In the genomic region with DNA sequence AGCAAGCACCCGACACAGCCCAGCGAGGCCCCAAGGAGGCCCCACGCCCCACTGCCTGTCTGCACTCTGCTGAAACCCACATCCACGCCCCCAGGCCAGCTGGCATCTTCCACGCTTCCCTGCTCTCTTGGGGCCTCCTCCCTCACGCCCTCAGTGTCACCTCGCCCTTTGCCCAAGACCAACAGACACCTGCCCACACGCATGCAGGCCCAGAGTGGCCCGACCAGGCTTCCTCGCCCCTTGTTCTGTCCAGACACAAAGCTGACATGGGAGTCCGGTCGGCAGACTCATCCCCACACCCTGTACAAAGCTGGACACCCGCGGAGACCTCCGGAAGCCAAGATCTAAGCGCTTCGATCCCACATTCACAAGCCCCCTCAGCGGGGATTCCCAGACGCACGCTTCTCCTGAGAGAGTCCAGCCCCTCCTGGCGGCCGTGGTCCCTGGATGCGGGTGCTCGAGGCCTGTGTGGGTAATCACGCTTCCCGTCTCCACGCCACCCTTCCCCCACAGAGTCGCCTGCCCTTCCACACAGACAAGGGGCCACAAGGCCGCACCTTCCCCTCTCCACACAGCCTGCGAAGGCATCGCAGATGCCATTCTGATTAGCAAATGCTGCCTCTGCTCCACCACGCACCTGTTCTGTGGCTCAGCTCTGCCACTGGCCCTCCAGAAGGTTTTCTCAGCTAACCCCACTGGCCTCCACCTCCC, we compare ENCODE assay signal across 11 cellular contexts.
DNase-seq lines count a peak whose midpoint lies in the region; ATAC-seq, FAIRE-seq and TF ChIP-seq lines count a peak whose summit lies in the region.
"Had no signal": no experiment of that assay in that cellular context is flagged by ENCODE, and none has a peak within 500 bp of the region (broad histone marks: within the 10 kb centered on the region; RNA-seq: fewer than 3 reads in every experiment).

No MANE protein-coding gene starts in this region.

- no peak for FAIRE-seq in GM12878 (lab: Jason Lieb, UNC)

- H3K79me2 ChIP-seq in GM12878 (ENCODE audit: control insufficient read depth, insufficient read depth, low read length): no peaks in the 10 kb centered on the region; the same call in 1 of the 2 replicates

- peaks cover 0 to 8% of the 10 kb centered on the region in 2 donors for H3K36me3 Mint-ChIP-seq in stimulated activated naive B cell treated with anti-CD40 and anti-IgM and Interleukin-4, amounts not matched to agents 10 μg/mL and 1 μg/mL and 100 μg/mL, for 72 hours

- H3K27me3 ChIP-seq in GM12878 (replicated peaks in 1 of 2; ENCODE audit: control insufficient read depth in 2 of 2, insufficient read depth in 2 of 2, low read length in 1 of 2): no peaks in the 10 kb centered on the region

- H4K20me1 ChIP-seq in GM12878 (ENCODE audit: control insufficient read depth, insufficient read depth): no peaks in the 10 kb centered on the region

- H2AFZ ChIP-seq in GM12878 (ENCODE audit: control insufficient read depth, low read depth, low read length): peak overlapping the region; percentile 18

- H3K4me1 Mint-ChIP-seq in stimulated activated naive B cell treated with anti-CD40 and anti-IgM and Interleukin-4, amounts not matched to agents 10 μg/mL and 1 μg/mL and 100 μg/mL, for 72 hours: peaks cover 36 to 48% of the 10 kb centered on the region in 2 donors

- peak overlapping the region; percentile 90 for H3K27ac Mint-ChIP-seq in stimulated activated naive B cell treated with anti-CD40 and anti-IgM and Interleukin-4, amounts not matched to agents 10 μg/mL and 1 μg/mL and 100 μg/mL, for 72 hours

- TF ChIP-seq CTCF in GM12878 (IDR thresholded peaks at IDR 0.05 in 2 of 3, conservative IDR thresholded peaks at IDR 0.05 in 1 of 3; ENCODE audit: control insufficient read depth in 2 of 3, extremely low read depth in 1 of 3, insufficient read depth in 1 of 3, low read depth in 3 of 3, low read length in 3 of 3): no peak

- peak overlapping the region; percentile 81 for H3K4me2 ChIP-seq in GM12878 (ENCODE audit: control insufficient read depth, insufficient read depth)

- POLR2A ChIA-PET in GM12878 (lab: Charles Lee): no interaction called here

- SMC1A ChIA-PET in GM12878 (lab: Charles Lee; ENCODE audit: uncharacterized antibody, unreplicated experiment): no interaction called here

- no peaks in the 10 kb centered on the region for H3K36me3 ChIP-seq in GM12878 (ENCODE audit: control insufficient read depth in 2 of 2, insufficient read depth in 2 of 2, low read length in 1 of 2)

- H3K27me3 Mint-ChIP-seq in stimulated activated naive B cell treated with anti-CD40 and anti-IgM and Interleukin-4, amounts not matched to agents 10 μg/mL and 1 μg/mL and 100 μg/mL, for 72 hours: no peaks in the 10 kb centered on the region

- no peak for TF ChIP-seq RAD21 in GM12878 (IDR thresholded peaks at IDR 0.05; ENCODE audit: insufficient read depth, low read depth, low read length)

- H3K4me1 ChIP-seq in GM12878 (ENCODE audit: control insufficient read depth, insufficient read depth, low read length): peaks cover 39% of the 10 kb centered on the region

- 1% methylated on average over 32 of the region's 32 CpGs for WGBS in GM12878 (ENCODE audit: insufficient coverage, insufficient replicate concordance, low lambda C conversion rate, missing lambda C conversion rate)

- ATAC-seq in HG03025 (IDR thresholded peaks at IDR 0.05; ENCODE audit: low FRiP score, unreplicated experiment) (peak; percentile 41), GM12878 (peak; percentile 93), GM19324 (IDR thresholded peaks at IDR 0.05; ENCODE audit: low FRiP score, unreplicated experiment) (no peak)
- peak; percentile 92 to 97 for ATAC-seq in stimulated activated naive B cell treated with anti-CD40 and anti-IgM and Interleukin-4, amounts not matched to agents 10 μg/mL and 1 μg/mL and 100 μg/mL, for 72 hours (replicated peaks)

- RAD21 ChIA-PET in GM12878 (lab: Charles Lee; ENCODE audit: unreplicated experiment): no interaction called here

- in situ Hi-C loops in GM12878 (cut with MboI): no loop called here

- intact Hi-C loops in GM12878 (cut with micrococcal nuclease; ENCODE audit: unreplicated experiment): no loop called here

- peak overlapping the region; percentile 51 to 69 for H3K4me3 Mint-ChIP-seq in stimulated activated naive B cell treated with anti-CD40 and anti-IgM and Interleukin-4, amounts not matched to agents 10 μg/mL and 1 μg/mL and 100 μg/mL, for 72 hours

- DNase-seq in DMS 273 (lab: John Stamatoyannopoulos, UW; ENCODE audit: unreplicated experiment) (peak; percentile 40), DMS 273 treated with DMSO at 0.1 percent for 48 hours (lab: John Stamatoyannopoulos, UW) (no peak), GM12878 (ENCODE audit: low read depth, low spot score) (peak; percentile 51), DMS153 treated with DMSO at 0.1 percent for 48 hours (lab: John Stamatoyannopoulos, UW; ENCODE audit: unreplicated experiment) (no peak)
- DNase-seq in stimulated activated naive B cell treated with anti-CD40 and anti-IgM and Interleukin-4, amounts not matched to agents 10 μg/mL and 1 μg/mL and 100 μg/mL, for 72 hours: peak; percentile 74
- no peak for DNase-seq in effector CD8-positive, alpha-beta T cell (lab: John Stamatoyannopoulos, UW)
- DNase-seq: activated T-cell treated with anti-CD3 and anti-CD28 coated beads, Interleukin-2, amount 50 U/mL, for 48 hours; IMR-90 had no signal

- CTCF ChIA-PET in GM12878 (lab: Yijun Ruan, JAX): interaction anchor here (0.9 kb wide), 1 partner anchor 13 kb away, joined by 3 read pairs; no protein-coding TSS in a partner anchor

- no peaks in the 10 kb centered on the region for H3K9me3 ChIP-seq in GM12878 (replicated peaks; ENCODE audit: control insufficient read depth, insufficient read depth, low read length)

- peak; percentile 29; the same call in 1 of the 2 replicates for TF ChIP-seq POLR2A in GM12878 (IDR thresholded peaks at IDR 0.05; ENCODE audit: low read depth, low read length)

- peak overlapping the region; percentile 62 for H3K27ac ChIP-seq in GM12878 (ENCODE audit: control insufficient read depth, insufficient read depth)
- H3K27ac ChIP-seq: 22Rv1 had no signal

- no TSS peak for BruUV-seq in GM12878 (replicated peaks; lab: Mats Ljungman, UMichigan)

- H3K4me3 ChIP-seq in GM12878: peak overlapping the region; percentile 59

- no peak for TF ChIP-seq EP300 in GM12878 (IDR thresholded peaks at IDR 0.05; ENCODE audit: borderline replicate concordance in 1 of 2, control insufficient read depth in 1 of 2, low read depth in 2 of 2, low read length in 2 of 2)

- H3K9me3 Mint-ChIP-seq in stimulated activated naive B cell treated with anti-CD40 and anti-IgM and Interleukin-4, amounts not matched to agents 10 μg/mL and 1 μg/mL and 100 μg/mL, for 72 hours: no peaks in the 10 kb centered on the region

- H3K9ac ChIP-seq in GM12878 (ENCODE audit: control insufficient read depth, insufficient read depth, low read length): peak overlapping the region; percentile 28; the same call in 1 of the 2 replicates

TF ChIP-seq in GM12878, 131 proteins besides CTCF, POLR2A, EP300 and RAD21 (continues in another document):
- TF ChIP-seq CHD4 (IDR thresholded peaks at IDR 0.05) (no peak), CBFB (IDR thresholded peaks at IDR 0.05; ENCODE audit: low read depth) (peak; percentile 40; the same call in 1 of the 2 replicates), SP1 (IDR thresholded peaks at IDR 0.05; ENCODE audit: low read depth, low read length) (peak; percentile 66), ETV6 (conservative IDR thresholded peaks at IDR 0.05 in 1 of 2, IDR thresholded peaks at IDR 0.05 in 1 of 2; ENCODE audit: borderline replicate concordance in 1 of 2, low read depth in 1 of 2) (no peak), IKZF1 (conservative IDR thresholded peaks at IDR 0.05) (peak; percentile 40; the same call in 1 of the 2 replicates), RUNX3 (IDR thresholded peaks at IDR 0.05; ENCODE audit: low read length) (peak; percentile 76), TCF12 (IDR thresholded peaks at IDR 0.05; ENCODE audit: low read depth, low read length) (peak; percentile 93), IKZF2 (IDR thresholded peaks at IDR 0.05) (0 out of 4 replicates have a peak, but pooled peaks have one; percentile 6 to 20), EGR1 (IDR thresholded peaks at IDR 0.05; ENCODE audit: borderline replicate concordance in 1 of 2, low read depth in 2 of 2, low read length in 2 of 2) (peak in 1 of 2 experiments; percentile 72; a peak in 1 of 3 replicates), DPF2 (IDR thresholded peaks at IDR 0.05) (0 out of 2 replicates have a peak, but pooled peaks have one; percentile 29), PAX5 (IDR thresholded peaks at IDR 0.05; ENCODE audit: borderline replicate concordance, low read depth, low read length) (peak; percentile 96), NKRF (conservative IDR thresholded peaks at IDR 0.05) (no peak), KDM1A (IDR thresholded peaks at IDR 0.05; ENCODE audit: borderline replicate concordance) (no peak)
- TF ChIP-seq, protein P1, sequence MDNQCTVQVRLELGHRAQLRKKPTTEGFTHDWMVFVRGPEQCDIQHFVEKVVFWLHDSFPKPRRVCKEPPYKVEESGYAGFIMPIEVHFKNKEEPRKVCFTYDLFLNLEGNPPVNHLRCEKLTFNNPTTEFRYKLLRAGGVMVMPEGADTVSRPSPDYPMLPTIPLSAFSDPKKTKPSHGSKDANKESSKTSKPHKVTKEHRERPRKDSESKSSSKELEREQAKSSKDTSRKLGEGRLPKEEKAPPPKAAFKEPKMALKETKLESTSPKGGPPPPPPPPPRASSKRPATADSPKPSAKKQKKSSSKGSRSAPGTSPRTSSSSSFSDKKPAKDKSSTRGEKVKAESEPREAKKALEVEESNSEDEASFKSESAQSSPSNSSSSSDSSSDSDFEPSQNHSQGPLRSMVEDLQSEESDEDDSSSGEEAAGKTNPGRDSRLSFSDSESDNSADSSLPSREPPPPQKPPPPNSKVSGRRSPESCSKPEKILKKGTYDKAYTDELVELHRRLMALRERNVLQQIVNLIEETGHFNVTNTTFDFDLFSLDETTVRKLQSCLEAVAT (IDR thresholded peaks at IDR 0.05): no peak

Comparison
In these comparisons a context has a peak if more than half of its experiments do, and no peak if none do; other contexts are left out.
1. DNase-seq: peak in DMS 273 (single experiment), GM12878 (single experiment) and stimulated activated naive B cell treated with anti-CD40 and anti-IgM and Interleukin-4, amounts not matched to agents 10 μg/mL and 1 μg/mL and 100 μg/mL, for 72 hours (single experiment); none in DMS 273 treated with DMSO at 0.1 percent for 48 hours (single experiment), effector CD8-positive, alpha-beta T cell (single experiment) and DMS153 treated with DMSO at 0.1 percent for 48 hours (single experiment).